16 cellular contexts compared by ENCODE assay signal in genomic region chr12:115449526-115449925, GRCh38.
DNase-seq lines count a peak whose midpoint lies in the region; ATAC-seq and TF ChIP-seq lines count a peak whose summit lies in the region.
"Had no signal": no experiment of that assay in that cellular context is flagged by ENCODE, and none has a peak within 500 bp of the region (broad histone marks: within the 10 kb centered on the region; RNA-seq: fewer than 3 reads in every experiment).

No MANE protein-coding gene starts in this region.

- H3K27me3 Mint-ChIP-seq in chondrocyte (ENCODE audit: low read depth): peaks cover 18% of the 10 kb centered on the region
- H3K27me3 Mint-ChIP-seq in nephron progenitor cell (ENCODE audit: low read depth, poor library complexity): peaks cover 32% of the 10 kb centered on the region
- H3K27me3 Mint-ChIP-seq in type B pancreatic cell: peaks cover 14% of the 10 kb centered on the region
- H3K27me3 Mint-ChIP-seq in HFFc6 (ENCODE audit: insufficient read depth): 0 out of 2 replicates have a peak, but pooled peaks cover 2% of the 10 kb centered on the region

- no peaks in the 10 kb centered on the region for H4K20me1 ChIP-seq in MM.1S (ENCODE audit: insufficient read depth, low read length)

- no peak for ATAC-seq in HG03469 (IDR thresholded peaks at IDR 0.05; ENCODE audit: unreplicated experiment)
- ATAC-seq: HCT116 had no signal

- H3K27ac Mint-ChIP-seq in chondrocyte (ENCODE audit: unreplicated experiment) (peak overlapping the region; percentile 3), nephron progenitor cell (no peak overlapping the region), type B pancreatic cell (no peak overlapping the region), HFFc6 (no peak overlapping the region)
- H3K27ac Mint-ChIP-seq: CD4-positive, alpha-beta T cell had no signal

- DNase-seq in chondrocyte (ENCODE audit: low spot score): no peak
- no peak for DNase-seq in nephron progenitor cell
- DNase-seq in type B pancreatic cell (ENCODE audit: extremely low spot score, unreplicated experiment): no peak
- DNase-seq in MM.1S: no peak
- no peak for DNase-seq in HFFc6
- DNase-seq: AML-193; CD4-positive, alpha-beta T cell; DMS153; DMS79; GDM1; GM23248; KBM-7 had no signal

- no peak for TF ChIP-seq CTCF in chondrocyte (IDR thresholded peaks at IDR 0.05)
- TF ChIP-seq CTCF in nephron progenitor cell (IDR thresholded peaks at IDR 0.05): no peak
- TF ChIP-seq CTCF in type B pancreatic cell (conservative IDR thresholded peaks at IDR 0.05): no peak
- TF ChIP-seq CTCF in MM.1S (IDR thresholded peaks at IDR 0.05; ENCODE audit: low read length): no peak
- TF ChIP-seq CTCF in HFFc6 (IDR thresholded peaks at IDR 0.05): no peak

- H3K27ac ChIP-seq in HUES48 (ENCODE audit: low read depth, low read length) (peak overlapping the region; percentile 26), MM.1S (ENCODE audit: low read length) (no peak overlapping the region)
- H3K27ac ChIP-seq: C4-2B, GM23248 had no signal

- no peaks in the 10 kb centered on the region for H3F3A ChIP-seq in MM.1S (ENCODE audit: insufficient read depth, low read length)

- H3K4me1 ChIP-seq in HUES48 (ENCODE audit: control insufficient read depth, insufficient read depth, low read length) (peaks cover 45% of the 10 kb centered on the region), MM.1S (ENCODE audit: low read length) (no peaks in the 10 kb centered on the region)

- no peaks in the 10 kb centered on the region for H3K9me2 ChIP-seq in MM.1S (replicated peaks; ENCODE audit: insufficient read depth, low read length)

- H3K27me3 ChIP-seq in HUES48 (ENCODE audit: control insufficient read depth, insufficient read depth, low read length) (peaks cover 21% of the 10 kb centered on the region), MM.1S (replicated peaks; ENCODE audit: insufficient read depth, low read length) (no peaks in the 10 kb centered on the region)

- no peak overlapping the region for H3K9ac ChIP-seq in HUES48 (ENCODE audit: low read depth, low read length)
- no peak overlapping the region for H3K9ac ChIP-seq in MM.1S (ENCODE audit: low read length)
- H3K9ac ChIP-seq: GM23248 had no signal

- no peaks in the 10 kb centered on the region for H3K79me2 ChIP-seq in MM.1S (ENCODE audit: low read length)

- no peak overlapping the region for H3K4me3 ChIP-seq in HUES48 (ENCODE audit: low read depth, low read length)
- H3K4me3 ChIP-seq in MM.1S (ENCODE audit: low read length): no peak overlapping the region
- H3K4me3 ChIP-seq: GM23248 had no signal

- H3K9me3 ChIP-seq in HUES48 (ENCODE audit: control insufficient read depth, insufficient read depth, low read length): no peaks in the 10 kb centered on the region
- H3K9me3 ChIP-seq in MM.1S (replicated peaks; ENCODE audit: insufficient read depth, low read length): no peaks in the 10 kb centered on the region

- H3K36me3 Mint-ChIP-seq in chondrocyte (ENCODE audit: low read depth) (no peaks in the 10 kb centered on the region), nephron progenitor cell (ENCODE audit: low read depth) (no peaks in the 10 kb centered on the region), type B pancreatic cell (no peaks in the 10 kb centered on the region), HFFc6 (ENCODE audit: low read depth) (no peaks in the 10 kb centered on the region)

- H3K4me1 Mint-ChIP-seq in chondrocyte (ENCODE audit: low read depth) (peaks cover 8% of the 10 kb centered on the region), nephron progenitor cell (peaks cover 42% of the 10 kb centered on the region), type B pancreatic cell (ENCODE audit: unreplicated experiment) (peaks cover 31% of the 10 kb centered on the region), HFFc6 (ENCODE audit: low read depth) (peaks cover 12% of the 10 kb centered on the region)

- no peaks in the 10 kb centered on the region for H3K36me3 ChIP-seq in HUES48 (ENCODE audit: control insufficient read depth, insufficient read depth, low read length)
- no peaks in the 10 kb centered on the region for H3K36me3 ChIP-seq in MM.1S (replicated peaks; ENCODE audit: insufficient read depth, low read length)

- H3K9me3 Mint-ChIP-seq in chondrocyte (ENCODE audit: low read depth) (no peaks in the 10 kb centered on the region), nephron progenitor cell (no peaks in the 10 kb centered on the region), type B pancreatic cell (no peaks in the 10 kb centered on the region), HFFc6 (no peaks in the 10 kb centered on the region)
- H3K9me3 Mint-ChIP-seq: CD4-positive, alpha-beta T cell had no signal

- H3K4me3 Mint-ChIP-seq in chondrocyte (ENCODE audit: unreplicated experiment) (no peak overlapping the region), nephron progenitor cell (peak overlapping the region; percentile 14), type B pancreatic cell (peak overlapping the region; percentile 32), HFFc6 (no peak overlapping the region)
- H3K4me3 Mint-ChIP-seq: CD4-positive, alpha-beta T cell had no signal

- H3K4me2 ChIP-seq in MM.1S (ENCODE audit: low read depth, low read length): no peak overlapping the region

- no peak overlapping the region for H2AFZ ChIP-seq in MM.1S (ENCODE audit: low read length)
- H2AFZ ChIP-seq: GM23248 had no signal

Comparison
In these comparisons a context has a peak if more than half of its experiments do, and no peak if none do; other contexts are left out.
1. H3K4me3 Mint-ChIP-seq: peak in nephron progenitor cell (single experiment) and type B pancreatic cell (single experiment); none in chondrocyte (single experiment) and HFFc6 (single experiment).